In genomic region chr5:16546712-16547111, GRCh38 we compare ENCODE assay signal across 14 cellular contexts.
DNase-seq lines count a peak whose midpoint lies in the region; TF ChIP-seq lines count a peak whose summit lies in the region.
"Had no signal": no experiment of that assay in that cellular context is flagged by ENCODE, and none has a peak within 500 bp of the region (broad histone marks: within the 10 kb centered on the region; RNA-seq: fewer than 3 reads in every experiment).

No MANE protein-coding gene starts in this region.

- H3K4me2 ChIP-seq in hepatocyte = no peak overlapping the region
- H3K4me2 ChIP-seq: KMS-11 had no signal

- H2AFZ ChIP-seq in hepatocyte = no peak overlapping the region

- peaks cover 7% of the 10 kb centered on the region for H3K4me1 Mint-ChIP-seq in activated CD4-positive, alpha-beta T cell treated with anti-CD3 and anti-CD28 coated beads, Interleukin-2, amount 10 ng/mL, durations not matched to agents 24 days and 14 days

- no peaks in the 10 kb centered on the region for H4K20me1 ChIP-seq in hepatocyte (ENCODE audit: insufficient read depth, poor library complexity, severe bottlenecking)

- TF ChIP-seq POLR2A in tibial nerve (IDR thresholded peaks at IDR 0.05) = no peak

- TF ChIP-seq CTCF in 22Rv1 (IDR thresholded peaks at IDR 0.05) = no peak
- no peak for TF ChIP-seq CTCF in hepatocyte (IDR thresholded peaks at IDR 0.05; ENCODE audit: poor library complexity)
- no peak for TF ChIP-seq CTCF in tibial nerve (IDR thresholded peaks at IDR 0.05)

- intact Hi-C loops in activated CD4-positive, alpha-beta T cell treated with anti-CD3 and anti-CD28 coated beads, Interleukin-2, amount 10 ng/mL, durations not matched to agents 24 days and 14 days (cut with micrococcal nuclease) = no loop called here

- no peaks in the 10 kb centered on the region for H3K27me3 ChIP-seq in hepatocyte
- no peaks in the 10 kb centered on the region for H3K27me3 ChIP-seq in tibial nerve

- no peaks in the 10 kb centered on the region for H3K27me3 Mint-ChIP-seq in activated CD4-positive, alpha-beta T cell treated with anti-CD3 and anti-CD28 coated beads, Interleukin-2, amount 10 ng/mL, durations not matched to agents 24 days and 14 days
- H3K27me3 Mint-ChIP-seq: CD4-positive, alpha-beta memory T cell had no signal

- no peak for TF ChIP-seq EP300 in tibial nerve (IDR thresholded peaks at IDR 0.05)

- H3K4me3 ChIP-seq in hepatocyte (no peak overlapping the region), tibial nerve (no peak overlapping the region)

- H3K79me2 ChIP-seq in hepatocyte = no peaks in the 10 kb centered on the region

- 0 out of 2 replicates have a peak overlapping the region, but pooled peaks have one; percentile 19 for H3K27ac ChIP-seq in 22Rv1
- H3K27ac ChIP-seq in hepatocyte = peak overlapping the region; percentile 55
- H3K27ac ChIP-seq in tibial nerve = peak overlapping the region in 2 of 4 donors; percentile 66 to 69
- H3K27ac ChIP-seq: KMS-11 had no signal

- H3K36me3 Mint-ChIP-seq in activated CD4-positive, alpha-beta T cell treated with anti-CD3 and anti-CD28 coated beads, Interleukin-2, amount 10 ng/mL, durations not matched to agents 24 days and 14 days (ENCODE audit: low read depth) = peaks cover 5% of the 10 kb centered on the region

- 61% methylated on average over 4 of the region's 4 CpGs for WGBS in hepatocyte (ENCODE audit: low lambda C conversion rate, missing lambda C conversion rate)
- WGBS in tibial nerve, 2 donors = 53 to 68% methylated on average over 4 of the region's 4 CpGs

- peak; percentile 57 for DNase-seq in astrocyte of the hippocampus (ENCODE audit: low read depth, low spot score)
- no peak for DNase-seq in hepatocyte (ENCODE audit: low spot score)
- DNase-seq in pons (ENCODE audit: low spot score) = peak; percentile 72
- no peak for DNase-seq in activated CD4-positive, alpha-beta T cell treated with anti-CD3 and anti-CD28 coated beads, Interleukin-2, amount 10 ng/mL, durations not matched to agents 24 days and 14 days
- no peak for DNase-seq in tibial nerve (ENCODE audit: low spot score in 2 of 2)
- no peak for DNase-seq in stimulated activated CD4-positive, alpha-beta T cell treated with anti-CD3 and anti-CD28 coated beads, Interleukin-1b, Interleukin-23, amount 100 ng/mL, for 48 hours
- DNase-seq in activated CD4-positive, alpha-beta T cell treated with anti-CD3 and anti-CD28 coated beads, Interleukin-2, amount 50 U/mL, for 48 hours = no peak
- DNase-seq: activated CD4-positive, alpha-beta T cell treated with anti-CD3 and anti-CD28 coated beads for 1 hour; CD4-positive, alpha-beta memory T cell; DND-41; NCI-H1105; trophoblast cell had no signal

- H3K4me1 ChIP-seq in hepatocyte (ENCODE audit: insufficient read depth) = no peaks in the 10 kb centered on the region
- peaks cover 0 to 25% (median 6%) of the 10 kb centered on the region in 4 donors for H3K4me1 ChIP-seq in tibial nerve

- no peaks in the 10 kb centered on the region for H3K9me2 ChIP-seq in hepatocyte (replicated peaks; ENCODE audit: insufficient read depth)

- no peaks in the 10 kb centered on the region for H3K36me3 ChIP-seq in hepatocyte (replicated peaks; ENCODE audit: insufficient read depth, low read depth)
- H3K36me3 ChIP-seq in tibial nerve = no peaks in the 10 kb centered on the region

- no peaks in the 10 kb centered on the region for H3K9me3 ChIP-seq in hepatocyte (ENCODE audit: low read depth)
- no peaks in the 10 kb centered on the region for H3K9me3 ChIP-seq in tibial nerve

- H3K9me3 Mint-ChIP-seq in activated CD4-positive, alpha-beta T cell treated with anti-CD3 and anti-CD28 coated beads, Interleukin-2, amount 10 ng/mL, durations not matched to agents 24 days and 14 days = no peaks in the 10 kb centered on the region

- H3K27ac Mint-ChIP-seq in activated CD4-positive, alpha-beta T cell treated with anti-CD3 and anti-CD28 coated beads, Interleukin-2, amount 10 ng/mL, durations not matched to agents 24 days and 14 days = no peak overlapping the region
- H3K27ac Mint-ChIP-seq: CD4-positive, alpha-beta memory T cell had no signal

- H3K4me3 Mint-ChIP-seq in activated CD4-positive, alpha-beta T cell treated with anti-CD3 and anti-CD28 coated beads, Interleukin-2, amount 10 ng/mL, durations not matched to agents 24 days and 14 days = no peak overlapping the region

Comparison
In these comparisons a context has a peak if more than half of its experiments do, and no peak if none do; other contexts are left out.
1. DNase-seq: peak in astrocyte of the hippocampus (single experiment) and pons (single experiment); none in hepatocyte (single experiment), activated CD4-positive, alpha-beta T cell treated with anti-CD3 and anti-CD28 coated beads, Interleukin-2, amount 10 ng/mL, durations not matched to agents 24 days and 14 days (single experiment), tibial nerve (0 of 2), stimulated activated CD4-positive, alpha-beta T cell treated with anti-CD3 and anti-CD28 coated beads, Interleukin-1b, Interleukin-23, amount 100 ng/mL, for 48 hours (single experiment) and activated CD4-positive, alpha-beta T cell treated with anti-CD3 and anti-CD28 coated beads, Interleukin-2, amount 50 U/mL, for 48 hours (0 of 2).